12 cellular contexts compared by ENCODE assay signal in the genomic region with DNA sequence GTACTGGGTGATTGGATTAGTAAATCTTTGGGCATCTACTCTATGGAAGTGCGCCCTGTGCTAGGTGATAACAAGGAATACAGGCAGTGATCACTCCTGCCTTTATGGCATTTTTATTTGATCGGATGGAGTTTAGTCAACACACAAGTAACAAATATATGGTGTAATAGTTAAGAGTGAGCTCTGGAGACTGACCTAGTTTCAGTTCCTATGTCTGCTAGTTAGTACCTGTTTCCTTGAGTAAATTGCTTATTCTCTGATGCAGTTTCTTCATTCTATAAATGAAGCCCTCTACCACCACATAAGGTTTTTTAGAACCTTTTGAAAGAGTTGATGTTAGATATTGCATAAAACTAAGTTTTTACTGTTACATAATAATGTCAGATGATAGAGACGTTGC.
DNase-seq lines count a peak whose midpoint lies in the region; ATAC-seq and TF ChIP-seq lines count a peak whose summit lies in the region.
"Had no signal": no experiment of that assay in that cellular context is flagged by ENCODE, and none has a peak within 500 bp of the region (broad histone marks: within the 10 kb centered on the region; RNA-seq: fewer than 3 reads in every experiment).

No MANE protein-coding gene starts in this region.

- H3K4me3 Mint-ChIP-seq in naive B cell = peak overlapping the region in 4 of 8 donors; percentile 1 to 25 (median 14)
- H3K4me3 Mint-ChIP-seq in osteocyte (ENCODE audit: unreplicated experiment) = no peak overlapping the region

- H3K9me3 Mint-ChIP-seq in naive B cell (peaks cover 5 to 15% (median 10%) of the 10 kb centered on the region in 7 donors), osteocyte (ENCODE audit: unreplicated experiment) (peaks cover 16% of the 10 kb centered on the region)

- H3K27me3 Mint-ChIP-seq in naive B cell = no peaks in the 10 kb centered on the region
- no peaks in the 10 kb centered on the region for H3K27me3 Mint-ChIP-seq in osteocyte (ENCODE audit: unreplicated experiment)

- peak; percentile 97 for ATAC-seq in GM18858 (IDR thresholded peaks at IDR 0.05; ENCODE audit: unreplicated experiment)
- peak; percentile 57 for ATAC-seq in GM21528 (IDR thresholded peaks at IDR 0.05; ENCODE audit: low FRiP score, unreplicated experiment)
- peak; percentile 54 for ATAC-seq in HG03469 (IDR thresholded peaks at IDR 0.05; ENCODE audit: unreplicated experiment)
- ATAC-seq in naive B cell (ENCODE audit: low read depth in 2 of 2) = peak; percentile 80 to 93

- DNase-seq in naive B cell (peak; percentile 20), NCI-H1105 (lab: John Stamatoyannopoulos, UW) (no peak), dedifferentiated amniotic fluid mesenchymal stem cell (ENCODE audit: extremely low spot score) (no peak), osteocyte (ENCODE audit: extremely low spot score, unreplicated experiment) (no peak)
- DNase-seq: activated gamma-delta T cell, cortex of kidney, EL, HCEC 1CT, mesendoderm had no signal

- peaks cover 20 to 24% of the 10 kb centered on the region in 2 donors for H3K36me3 Mint-ChIP-seq in naive B cell
- no peaks in the 10 kb centered on the region for H3K36me3 Mint-ChIP-seq in osteocyte (ENCODE audit: unreplicated experiment)

- H3K27ac Mint-ChIP-seq in naive B cell = peak overlapping the region in 2 of 6 donors; percentile 12 to 70
- no peak overlapping the region for H3K27ac Mint-ChIP-seq in osteocyte (ENCODE audit: unreplicated experiment)

- TF ChIP-seq CTCF in osteocyte (IDR thresholded peaks at IDR 0.05) = no peak

- H3K4me1 Mint-ChIP-seq in naive B cell = peaks cover 32 to 62% (median 46%) of the 10 kb centered on the region in 3 donors
- peaks cover 24% of the 10 kb centered on the region for H3K4me1 Mint-ChIP-seq in osteocyte (ENCODE audit: unreplicated experiment)
